20 cellular contexts compared by ENCODE assay signal in genomic region chr22:22182218-22182989, GRCh38.
DNase-seq lines count a peak whose midpoint lies in the region; ATAC-seq and TF ChIP-seq lines count a peak whose summit lies in the region.
"Had no signal": no experiment of that assay in that cellular context is flagged by ENCODE, and none has a peak within 500 bp of the region (broad histone marks: within the 10 kb centered on the region; RNA-seq: fewer than 3 reads in every experiment).

No MANE protein-coding gene starts in this region.

- H3K9me3 ChIP-seq in iPS-15b (ENCODE audit: control insufficient read depth, insufficient read depth, low read length): no peaks in the 10 kb centered on the region
- no peaks in the 10 kb centered on the region for H3K9me3 ChIP-seq in parathyroid adenoma (ENCODE audit: control insufficient read depth, low read length)
- H3K9me3 ChIP-seq in SK-N-SH: no peaks in the 10 kb centered on the region
- H3K9me3 ChIP-seq in esophagus squamous epithelium: no peaks in the 10 kb centered on the region

- TF ChIP-seq POLR2A in esophagus squamous epithelium (IDR thresholded peaks at IDR 0.05): no peak

- POLR2A ChIA-PET in SK-N-SH (lab: Yijun Ruan, JAX): no interaction called here

- DNase-seq in SK-N-SH (no peak), esophagus squamous epithelium (lab: John Stamatoyannopoulos, UW) (no peak), KBM-7 (no peak)
- DNase-seq: Calu3, DMS153, IMR-90, NCI-H1048, NCI-H1417, NCI-H1694 treated with DMSO at 0.1 percent for 48 hours, NCI-H2081, NCI-H2227 treated with DMSO at 0.1 percent for 48 hours, NCI-H526 treated with DMSO at 0.1 percent for 48 hours, SHP77 treated with DMSO at 0.1 percent for 48 hours had no signal

- H4K20me1 ChIP-seq in SK-N-SH (ENCODE audit: insufficient read depth): no peaks in the 10 kb centered on the region

- H3K36me3 ChIP-seq in iPS-15b (ENCODE audit: control insufficient read depth, insufficient read depth, low read length) (no peaks in the 10 kb centered on the region), parathyroid adenoma (ENCODE audit: control insufficient read depth, insufficient read depth, low read length) (no peaks in the 10 kb centered on the region), SK-N-SH (replicated peaks in 1 of 2; ENCODE audit: control insufficient read depth in 1 of 2, insufficient read depth in 2 of 2, low read length in 1 of 2) (no peaks in the 10 kb centered on the region), esophagus squamous epithelium (no peaks in the 10 kb centered on the region)

- no peak for TF ChIP-seq RAD21 in SK-N-SH (IDR thresholded peaks at IDR 0.05; ENCODE audit: low read length)

- H2AFZ ChIP-seq in parathyroid adenoma (peak overlapping the region; percentile 22), SK-N-SH (ENCODE audit: low read depth) (no peak overlapping the region)

- H3F3A ChIP-seq in SK-N-SH (replicated peaks; ENCODE audit: insufficient read depth): no peaks in the 10 kb centered on the region

- CTCF ChIA-PET in SK-N-SH (lab: Yijun Ruan, JAX): interaction anchor here (1.4 to 5.9 kb wide), 5 partner anchors 11 to 160 kb away, joined by 3 to 40 read pairs (median 12); no protein-coding TSS in a partner anchor

- peak overlapping the region; percentile 96 for H3K27ac ChIP-seq in VCaP
- peak overlapping the region; percentile 98 for H3K27ac ChIP-seq in parathyroid adenoma
- H3K27ac ChIP-seq in SK-N-SH (ENCODE audit: low read depth in 2 of 2, low read length in 1 of 2): no peak overlapping the region
- no peak overlapping the region for H3K27ac ChIP-seq in esophagus squamous epithelium
- H3K27ac ChIP-seq: RWPE1 had no signal

- peaks cover 100% of the 10 kb centered on the region for H3K27me3 ChIP-seq in iPS-15b (ENCODE audit: control insufficient read depth, insufficient read depth, low read length)
- H3K27me3 ChIP-seq in parathyroid adenoma (ENCODE audit: control insufficient read depth, insufficient read depth, low read length): no peaks in the 10 kb centered on the region
- H3K27me3 ChIP-seq in SK-N-SH (ENCODE audit: insufficient read depth): peaks cover 36% of the 10 kb centered on the region
- peaks cover 0 to 86% (median 0%) of the 10 kb centered on the region in 4 donors for H3K27me3 ChIP-seq in esophagus squamous epithelium

- WGBS in SK-N-SH (ENCODE audit: low lambda C conversion rate): 17% methylated on average over 4 of the region's 7 CpGs
- 71 to 73% methylated on average over 5 of the region's 7 CpGs for WGBS in esophagus squamous epithelium, 2 donors

- TF ChIP-seq CTCF in VCaP (conservative IDR thresholded peaks at IDR 0.05) (no peak), parathyroid adenoma (IDR thresholded peaks at IDR 0.05) (no peak), SK-N-SH (IDR thresholded peaks at IDR 0.05) (no peak), esophagus squamous epithelium (IDR thresholded peaks at IDR 0.05) (no peak)

- no peaks in the 10 kb centered on the region for H3K4me1 ChIP-seq in iPS-15b (ENCODE audit: control insufficient read depth, insufficient read depth, low read length)
- peaks cover 60% of the 10 kb centered on the region for H3K4me1 ChIP-seq in parathyroid adenoma
- no peaks in the 10 kb centered on the region for H3K4me1 ChIP-seq in SK-N-SH (ENCODE audit: control insufficient read depth in 1 of 2, insufficient read depth in 2 of 2, low read depth in 1 of 2, low read length in 1 of 2)
- no peaks in the 10 kb centered on the region for H3K4me1 ChIP-seq in esophagus squamous epithelium

- in situ Hi-C loops in KBM-7 (cut with MboI; ENCODE audit: low pct_unique_long_range_greater_than_20kb, low sequenced_read_pairs): no loop called here

- no peak for ATAC-seq in GM19351 (IDR thresholded peaks at IDR 0.05; ENCODE audit: unreplicated experiment)
- ATAC-seq: HCT116, Panc1 had no signal

- peak overlapping the region; percentile 30 for H3K4me2 ChIP-seq in parathyroid adenoma (ENCODE audit: low read length)
- H3K4me2 ChIP-seq in SK-N-SH: no peak overlapping the region

- H3K4me3 ChIP-seq in iPS-15b (ENCODE audit: low read depth, low read length): peak overlapping the region; percentile 4
- H3K4me3 ChIP-seq in parathyroid adenoma (ENCODE audit: low read depth, low read length): no peak overlapping the region
- H3K4me3 ChIP-seq in SK-N-SH (ENCODE audit: low read depth in 2 of 2, low read length in 1 of 2): no peak overlapping the region
- H3K4me3 ChIP-seq in esophagus squamous epithelium: no peak overlapping the region

- no peak for TF ChIP-seq EP300 in SK-N-SH (IDR thresholded peaks at IDR 0.05; ENCODE audit: borderline replicate concordance in 1 of 2, low read depth in 1 of 2, low read length in 1 of 2)

- no peaks in the 10 kb centered on the region for H3K9me2 ChIP-seq in SK-N-SH

- H3K9ac ChIP-seq in iPS-15b (ENCODE audit: low read depth, low read length) (no peak overlapping the region), parathyroid adenoma (no peak overlapping the region), SK-N-SH (no peak overlapping the region)

- H3K79me2 ChIP-seq in parathyroid adenoma (no peaks in the 10 kb centered on the region), SK-N-SH (ENCODE audit: insufficient read depth) (no peaks in the 10 kb centered on the region)

- intact Hi-C loops in esophagus squamous epithelium (cut with DNase I): no loop called here

TF ChIP-seq in SK-N-SH, 30 proteins besides CTCF, POLR2A, EP300 and RAD21:
- TF ChIP-seq RFX5 (IDR thresholded peaks at IDR 0.05; ENCODE audit: low read length): no peak
- TF ChIP-seq TEAD4 (IDR thresholded peaks at IDR 0.05; ENCODE audit: borderline replicate concordance, insufficient read depth): no peak
- TF ChIP-seq MAX (IDR thresholded peaks at IDR 0.05; ENCODE audit: low read depth): no peak
- no peak for TF ChIP-seq MXI1 (IDR thresholded peaks at IDR 0.05; ENCODE audit: low read depth, low read length)

Comparison
In these comparisons a context has a peak if more than half of its experiments do, and no peak if none do; other contexts are left out.
1. H3K27ac ChIP-seq: peak in VCaP (single experiment) and parathyroid adenoma (single experiment); none in SK-N-SH (0 of 2) and esophagus squamous epithelium (0 of 4).